13 cellular contexts compared by ENCODE assay signal in genomic region chr6:96499781-96500180, GRCh38. TPM values are rescaled to one million over a fixed set of nuclear protein-coding genes. Genes with fewer than 3 reads are reported as not detected.
DNase-seq lines count a peak whose midpoint lies in the region; ATAC-seq and TF ChIP-seq lines count a peak whose summit lies in the region.
"Had no signal": no experiment of that assay in that cellular context is flagged by ENCODE, and none has a peak within 500 bp of the region (broad histone marks: within the 10 kb centered on the region; RNA-seq: fewer than 3 reads in every experiment).

No MANE protein-coding gene starts in this region.

- no peak overlapping the region for H3K27ac Mint-ChIP-seq in T-helper 17 cell
- no peak overlapping the region for H3K27ac Mint-ChIP-seq in glutamatergic neuron (ENCODE audit: unreplicated experiment)

- no peaks in the 10 kb centered on the region for H3K27me3 Mint-ChIP-seq in T-helper 17 cell
- H3K27me3 Mint-ChIP-seq in glutamatergic neuron (ENCODE audit: unreplicated experiment) = peaks cover 4% of the 10 kb centered on the region

- TF ChIP-seq CTCF in glutamatergic neuron (IDR thresholded peaks at IDR 0.05; ENCODE audit: partially characterized antibody, unreplicated experiment) = no peak

- H3K4me3 Mint-ChIP-seq in T-helper 17 cell (peak overlapping the region; percentile 19), glutamatergic neuron (ENCODE audit: unreplicated experiment) (no peak overlapping the region)

- peaks cover 3% of the 10 kb centered on the region for H3K4me1 Mint-ChIP-seq in T-helper 17 cell
- H3K4me1 Mint-ChIP-seq in glutamatergic neuron (ENCODE audit: low read depth, unreplicated experiment) = no peaks in the 10 kb centered on the region

- peaks cover 14% of the 10 kb centered on the region for H3K9me3 Mint-ChIP-seq in glutamatergic neuron (ENCODE audit: unreplicated experiment)

- peaks cover 3% of the 10 kb centered on the region for H3K9me3 ChIP-seq in T-helper 17 cell (ENCODE audit: control insufficient read depth, low read length, poor library complexity, severe bottlenecking)

- H3K36me3 Mint-ChIP-seq in T-helper 17 cell (ENCODE audit: low read depth) = no peaks in the 10 kb centered on the region
- H3K36me3 Mint-ChIP-seq in glutamatergic neuron (ENCODE audit: unreplicated experiment) = peaks cover 43% of the 10 kb centered on the region

- peak; percentile 12 for DNase-seq in activated T-cell treated with anti-CD3 and anti-CD28 coated beads for 1 hour (ENCODE audit: low read depth)
- no peak for DNase-seq in activated T-cell treated with anti-CD3 and anti-CD28 coated beads for 4 hours
- peak; percentile 18 to 38 (median 18) for DNase-seq in T-helper 17 cell
- peak; percentile 21 to 37 for DNase-seq in activated T-helper 1 cell treated with anti-CD3 and anti-CD28 coated beads, Interleukin-2, amount 50 U/mL, for 16 hours (ENCODE audit: low read depth in 1 of 2, low spot score in 1 of 2)
- DNase-seq in stimulated activated CD8-positive, alpha-beta memory T cell treated with anti-CD3 and anti-CD28 coated beads, Interleukin-12 subunit alpha, Interleukin-12 subunit beta, amount 100 ng/mL, for 4 hours (ENCODE audit: low read depth) = peak; percentile 24
- no peak for DNase-seq in NCI-H2107 (lab: John Stamatoyannopoulos, UW)
- no peak for DNase-seq in NCI-H1092 treated with DMSO at 0.1 percent for 48 hours (lab: John Stamatoyannopoulos, UW)
- no peak for DNase-seq in glutamatergic neuron
- DNase-seq: DMS79, HCEC 1CT, left cardiac atrium, NCI-H2081 treated with DMSO at 0.1 percent for 48 hours had no signal

- peak; percentile 96 for ATAC-seq in T-helper 17 cell
- ATAC-seq: A549, left cardiac atrium had no signal

RNA-seq across cellular contexts. Expression of gene UFL1, which starts 21.8 kb away (rescaled TPM):
- total RNA-seq in T-helper 17 cell (10 to 100 TPM; 16.4 to 17.8 TPM), glutamatergic neuron (ENCODE audit: unreplicated experiment) (7.4 TPM)

Comparison
In these comparisons a context has a peak if more than half of its experiments do, and no peak if none do; other contexts are left out.
1. DNase-seq: peak in activated T-cell treated with anti-CD3 and anti-CD28 coated beads for 1 hour (single experiment), T-helper 17 cell (3 of 3), activated T-helper 1 cell treated with anti-CD3 and anti-CD28 coated beads, Interleukin-2, amount 50 U/mL, for 16 hours (2 of 2) and stimulated activated CD8-positive, alpha-beta memory T cell treated with anti-CD3 and anti-CD28 coated beads, Interleukin-12 subunit alpha, Interleukin-12 subunit beta, amount 100 ng/mL, for 4 hours (single experiment); none in activated T-cell treated with anti-CD3 and anti-CD28 coated beads for 4 hours (single experiment), NCI-H2107 (single experiment), NCI-H1092 treated with DMSO at 0.1 percent for 48 hours (single experiment) and glutamatergic neuron (single experiment).